In genomic region chr3:172140499-172141391, GRCh38 we compare ENCODE assay signal across 8 cellular contexts.
DNase-seq lines count a peak whose midpoint lies in the region; ATAC-seq and TF ChIP-seq lines count a peak whose summit lies in the region.

No MANE protein-coding gene starts in this region.

- H3K9ac ChIP-seq in liver (ENCODE audit: low read depth in 1 of 2, low read length in 2 of 2) = peak overlapping the region in 1 of 2 donors; percentile 72

- no peaks in the 10 kb centered on the region for H3K9me3 Mint-ChIP-seq in stimulated activated naive CD8-positive, alpha-beta T cell treated with anti-CD3 and anti-CD28 coated beads, Interleukin-15, Interleukin-2, amounts not matched to agents 100 ng/mL and 50 ng/mL, for 24 hours
- no peaks in the 10 kb centered on the region for H3K9me3 Mint-ChIP-seq in stimulated activated naive CD8-positive, alpha-beta T cell treated with anti-CD3 and anti-CD28 coated beads, Interleukin-15, amount 100 ng/mL, for 72 hours
- H3K9me3 Mint-ChIP-seq in activated CD8-positive, alpha-beta memory T cell treated with anti-CD3 and anti-CD28 coated beads, Interleukin-2, amount 10 ng/mL, durations not matched to agents 7 days and 5 days (ENCODE audit: low read depth) = no peaks in the 10 kb centered on the region

- no peak overlapping the region for H3K4me3 ChIP-seq in breast epithelium
- H3K4me3 ChIP-seq in liver (ENCODE audit: low read depth in 1 of 3, low read length in 3 of 3) = no peak overlapping the region
- H3K4me3 ChIP-seq in aorta (ENCODE audit: low read length in 2 of 2) = no peak overlapping the region

- TF ChIP-seq CTCF in breast epithelium (IDR thresholded peaks at IDR 0.05) (no peak), liver (IDR thresholded peaks at IDR 0.05; ENCODE audit: low read depth, low read length, missing input control) (no peak)

- H3K27ac Mint-ChIP-seq in stimulated activated naive CD8-positive, alpha-beta T cell treated with anti-CD3 and anti-CD28 coated beads, Interleukin-15, Interleukin-2, amounts not matched to agents 100 ng/mL and 50 ng/mL, for 24 hours = peak overlapping the region; percentile 63
- no peak overlapping the region for H3K27ac Mint-ChIP-seq in stimulated activated naive CD8-positive, alpha-beta T cell treated with anti-CD3 and anti-CD28 coated beads, Interleukin-15, amount 100 ng/mL, for 72 hours
- no peak overlapping the region for H3K27ac Mint-ChIP-seq in activated CD8-positive, alpha-beta memory T cell treated with anti-CD3 and anti-CD28 coated beads, Interleukin-2, amount 10 ng/mL, durations not matched to agents 7 days and 5 days

- H3K36me3 Mint-ChIP-seq in stimulated activated naive CD8-positive, alpha-beta T cell treated with anti-CD3 and anti-CD28 coated beads, Interleukin-15, Interleukin-2, amounts not matched to agents 100 ng/mL and 50 ng/mL, for 24 hours (ENCODE audit: low read depth) = peaks cover 16% of the 10 kb centered on the region
- peaks cover 3% of the 10 kb centered on the region for H3K36me3 Mint-ChIP-seq in activated CD8-positive, alpha-beta memory T cell treated with anti-CD3 and anti-CD28 coated beads, Interleukin-2, amount 10 ng/mL, durations not matched to agents 7 days and 5 days

- ATAC-seq in stimulated activated naive CD8-positive, alpha-beta T cell treated with anti-CD3 and anti-CD28 coated beads, Interleukin-15, amount 100 ng/mL, for 72 hours = no peak
- ATAC-seq in aorta (ENCODE audit: low FRiP score) (peak; percentile 80), GM18519 (IDR thresholded peaks at IDR 0.05; ENCODE audit: low FRiP score, unreplicated experiment) (no peak), GM19035 (IDR thresholded peaks at IDR 0.05; ENCODE audit: unreplicated experiment) (no peak)
- ATAC-seq in activated CD8-positive, alpha-beta memory T cell treated with anti-CD3 and anti-CD28 coated beads, Interleukin-2, amount 10 ng/mL, durations not matched to agents 7 days and 5 days = no peak

- DNase-seq in stimulated activated naive CD8-positive, alpha-beta T cell treated with anti-CD3 and anti-CD28 coated beads, Interleukin-15, amount 100 ng/mL, for 72 hours = no peak
- DNase-seq in breast epithelium (ENCODE audit: low spot score in 2 of 2) (peak in 1 of 2 donors; percentile 59), aorta (peak in 1 of 2 donors; percentile 54)
- DNase-seq in activated CD8-positive, alpha-beta memory T cell treated with anti-CD3 and anti-CD28 coated beads, Interleukin-2, amount 10 ng/mL, durations not matched to agents 7 days and 5 days = no peak

- 17% methylated on average over 7 of the region's 7 CpGs for WGBS in liver
- 12 to 15% methylated on average over 7 of the region's 7 CpGs for WGBS in aorta, 2 donors

- H3K27me3 ChIP-seq in breast epithelium (no peaks in the 10 kb centered on the region), liver (ENCODE audit: control insufficient read depth in 4 of 4, insufficient read depth in 4 of 4, low read length in 3 of 4) (no peaks in the 10 kb centered on the region), aorta (ENCODE audit: control insufficient read depth in 1 of 2, insufficient read depth in 2 of 2, low read length in 1 of 2) (no peaks in the 10 kb centered on the region)

- intact Hi-C loops in breast epithelium (cut with DNase I; ENCODE audit: low total_unique reads) = no loop called here
- intact Hi-C loops in aorta (cut with DNase I) = no loop called here

- peak overlapping the region; percentile 77 to 82 for H3K27ac ChIP-seq in breast epithelium
- peak overlapping the region; percentile 91 to 95 for H3K27ac ChIP-seq in liver (ENCODE audit: low read depth in 1 of 2, low read length in 2 of 2)
- peak overlapping the region; percentile 5 to 75 for H3K27ac ChIP-seq in aorta (ENCODE audit: low read depth in 1 of 2, low read length in 2 of 2)

- CTCF ChIA-PET in activated CD8-positive, alpha-beta memory T cell treated with anti-CD3 and anti-CD28 coated beads, Interleukin-2, amount 10 ng/mL, durations not matched to agents 7 days and 5 days (lab: Charles Lee) = interaction anchor here (1.7 to 3.2 kb wide), 2 partner anchors 9 to 35 kb away, joined by 11 read pairs; no protein-coding TSS in a partner anchor

- TF ChIP-seq POLR2A in breast epithelium (IDR thresholded peaks at IDR 0.05) = no peak

- H3K4me1 ChIP-seq in breast epithelium = peaks cover 5 to 46% of the 10 kb centered on the region in 2 donors
- H3K4me1 ChIP-seq in liver (ENCODE audit: control insufficient read depth in 4 of 4, insufficient read depth in 4 of 4, low read length in 3 of 4) = peaks cover 7 to 46% (median 25%) of the 10 kb centered on the region in 4 donors
- H3K4me1 ChIP-seq in aorta (ENCODE audit: control insufficient read depth in 1 of 2, insufficient read depth in 2 of 2, low read length in 2 of 2) = peaks cover 10 to 13% of the 10 kb centered on the region in 2 donors

- no peaks in the 10 kb centered on the region for H3K27me3 Mint-ChIP-seq in stimulated activated naive CD8-positive, alpha-beta T cell treated with anti-CD3 and anti-CD28 coated beads, Interleukin-15, Interleukin-2, amounts not matched to agents 100 ng/mL and 50 ng/mL, for 24 hours
- no peaks in the 10 kb centered on the region for H3K27me3 Mint-ChIP-seq in stimulated activated naive CD8-positive, alpha-beta T cell treated with anti-CD3 and anti-CD28 coated beads, Interleukin-15, amount 100 ng/mL, for 72 hours
- H3K27me3 Mint-ChIP-seq in activated CD8-positive, alpha-beta memory T cell treated with anti-CD3 and anti-CD28 coated beads, Interleukin-2, amount 10 ng/mL, durations not matched to agents 7 days and 5 days = no peaks in the 10 kb centered on the region

- TF ChIP-seq RAD21 in liver (IDR thresholded peaks at IDR 0.05) = peak; percentile 67 to 76

- H3K4me3 Mint-ChIP-seq in stimulated activated naive CD8-positive, alpha-beta T cell treated with anti-CD3 and anti-CD28 coated beads, Interleukin-15, Interleukin-2, amounts not matched to agents 100 ng/mL and 50 ng/mL, for 24 hours = no peak overlapping the region
- H3K4me3 Mint-ChIP-seq in stimulated activated naive CD8-positive, alpha-beta T cell treated with anti-CD3 and anti-CD28 coated beads, Interleukin-15, amount 100 ng/mL, for 72 hours = no peak overlapping the region
- H3K4me3 Mint-ChIP-seq in activated CD8-positive, alpha-beta memory T cell treated with anti-CD3 and anti-CD28 coated beads, Interleukin-2, amount 10 ng/mL, durations not matched to agents 7 days and 5 days = no peak overlapping the region

- H3K9me3 ChIP-seq in breast epithelium (no peaks in the 10 kb centered on the region), liver (ENCODE audit: control insufficient read depth in 4 of 4, low read length in 3 of 4) (no peaks in the 10 kb centered on the region), aorta (ENCODE audit: control insufficient read depth, low read length) (no peaks in the 10 kb centered on the region)

- H3K36me3 ChIP-seq in breast epithelium = no peaks in the 10 kb centered on the region
- peaks cover 0 to 1% (median 0%) of the 10 kb centered on the region in 4 donors for H3K36me3 ChIP-seq in liver (ENCODE audit: control insufficient read depth in 4 of 4, insufficient read depth in 3 of 4, low read depth in 1 of 4, low read length in 3 of 4)
- H3K36me3 ChIP-seq in aorta (ENCODE audit: control insufficient read depth in 1 of 2, insufficient read depth in 2 of 2, low read length in 1 of 2) = no peaks in the 10 kb centered on the region

- H3K4me1 Mint-ChIP-seq in stimulated activated naive CD8-positive, alpha-beta T cell treated with anti-CD3 and anti-CD28 coated beads, Interleukin-15, Interleukin-2, amounts not matched to agents 100 ng/mL and 50 ng/mL, for 24 hours (ENCODE audit: low read depth) = peaks cover 87% of the 10 kb centered on the region
- H3K4me1 Mint-ChIP-seq in stimulated activated naive CD8-positive, alpha-beta T cell treated with anti-CD3 and anti-CD28 coated beads, Interleukin-15, amount 100 ng/mL, for 72 hours = peaks cover 71% of the 10 kb centered on the region
- H3K4me1 Mint-ChIP-seq in activated CD8-positive, alpha-beta memory T cell treated with anti-CD3 and anti-CD28 coated beads, Interleukin-2, amount 10 ng/mL, durations not matched to agents 7 days and 5 days = peaks cover 73% of the 10 kb centered on the region

TF ChIP-seq in liver, 16 proteins besides CTCF, POLR2A, EP300 and RAD21 (continues in another document):
- TF ChIP-seq RXRA (IDR thresholded peaks at IDR 0.05) = peak; percentile 95 to 98
- no peak for TF ChIP-seq TAF1 (conservative IDR thresholded peaks at IDR 0.05)
- peak in 1 of 2 donors; percentile 41 for TF ChIP-seq GABPA (IDR thresholded peaks at IDR 0.05 in 1 of 2, conservative IDR thresholded peaks at IDR 0.05 in 1 of 2)
- peak; percentile 70 for TF ChIP-seq FOXA2 (IDR thresholded peaks at IDR 0.05)
- no peak for TF ChIP-seq FOXA1 (IDR thresholded peaks at IDR 0.05)
- TF ChIP-seq YY1 (IDR thresholded peaks at IDR 0.05) = peak; percentile 85
- peak; percentile 95 to 98 for TF ChIP-seq HNF4A (conservative IDR thresholded peaks at IDR 0.05)
- peak in 1 of 2 donors; percentile 93 for TF ChIP-seq EGR1 (IDR thresholded peaks at IDR 0.05; ENCODE audit: low read depth in 2 of 2)
- TF ChIP-seq SP1 (IDR thresholded peaks at IDR 0.05) = peak; percentile 94
- peak; percentile 82 for TF ChIP-seq ZBTB33 (IDR thresholded peaks at IDR 0.05)
- TF ChIP-seq NR2F2 (IDR thresholded peaks at IDR 0.05) = peak; percentile 20
- TF ChIP-seq MAX (IDR thresholded peaks at IDR 0.05) = peak; percentile 92
- peak; percentile 86 for TF ChIP-seq HNF4G (IDR thresholded peaks at IDR 0.05)
- peak; percentile 97 to 98 for TF ChIP-seq JUND (IDR thresholded peaks at IDR 0.05)

Comparison
In these comparisons a context has a peak if more than half of its experiments do, and no peak if none do; other contexts are left out.
1. H3K27ac ChIP-seq: peak in every context shown above with its lines; median percentile 93 in liver; 80 in breast epithelium; 40 in aorta.